ENCODE assay signal across 7 cellular contexts in genomic region chr1:150486966-150487762, GRCh38.
A peak's percentile ranks its signal among the peaks of the same experiment; 100 is the strongest.
DNase-seq lines count a peak whose midpoint lies in the region; ATAC-seq and FAIRE-seq lines count a peak whose summit lies in the region.

Gene TARS2, plus strand, starts transcription at chr1:150487419. Its CDS starts 32 bp downstream, at chr1:150487451.

- FAIRE-seq in GM18507 (lab: Jason Lieb, UNC) = peak; percentile 97

- ATAC-seq in HG02973 (IDR thresholded peaks at IDR 0.05; ENCODE audit: unreplicated experiment) = peak; percentile 98

- DNase-seq in GM18507 (ENCODE audit: extremely low spot score, insufficient read length, low read depth) = peak; percentile 95
- peak; percentile 95 for DNase-seq in NCI-H2029 (lab: John Stamatoyannopoulos, UW)
- peak; percentile 85 for DNase-seq in T-helper 22 cell (ENCODE audit: low read depth)
- peak; percentile 99 for DNase-seq in astrocyte of the hippocampus (ENCODE audit: low read depth, low spot score)
- peak; percentile 94 to 95 for DNase-seq in hippocampal formation (lab: John Stamatoyannopoulos, UW)
- peak; percentile 93 for DNase-seq in retina

Comparison
In these comparisons a context has a peak if more than half of its experiments do, and no peak if none do; other contexts are left out.
1. Peak in every context shown above with its lines: DNase-seq and ATAC-seq.